ENCODE assay signal across 8 cellular contexts in the genomic region with DNA sequence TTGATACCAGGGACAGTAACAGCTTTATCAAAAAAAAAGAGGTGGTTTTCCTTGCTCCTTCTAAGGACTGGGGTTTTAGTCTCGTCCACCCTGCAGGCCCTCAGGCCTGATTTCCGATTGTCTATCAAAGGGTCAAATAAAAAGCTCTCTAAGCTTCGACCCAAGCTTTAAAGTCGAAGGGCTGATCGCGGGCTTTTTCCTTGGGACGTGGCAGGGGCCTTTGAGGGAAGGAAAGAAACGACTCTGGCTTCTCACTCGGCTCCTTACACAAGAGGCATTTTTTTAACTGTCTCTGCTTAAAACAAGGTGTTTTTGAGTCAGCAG. TPM values are rescaled to one million over a fixed set of nuclear protein-coding genes. Genes with fewer than 3 reads are reported as not detected.
DNase-seq lines count a peak whose midpoint lies in the region; ATAC-seq and TF ChIP-seq lines count a peak whose summit lies in the region.

No MANE protein-coding gene starts in this region.

- peak overlapping the region; percentile 97 to 100 (median 98) for H3K27ac ChIP-seq in upper lobe of left lung

- no peak for DNase-seq in activated naive CD4-positive, alpha-beta T cell treated with anti-CD3 and anti-CD28 coated beads, Interleukin-2, amount 10 ng/mL, durations not matched to agents 7 days and 5 days
- no peak for DNase-seq in activated naive CD4-positive, alpha-beta T cell treated with Interleukin-2 at 50 U/mL for 16 hours
- DNase-seq in adipocyte (ENCODE audit: low read depth) (no peak), lower leg skin (ENCODE audit: low spot score in 2 of 2) (no peak), upper lobe of left lung (no peak), head of caudate nucleus (no peak)

- peaks cover 26% of the 10 kb centered on the region for H3K4me1 Mint-ChIP-seq in activated naive CD4-positive, alpha-beta T cell treated with anti-CD3 and anti-CD28 coated beads, Interleukin-2, amount 10 ng/mL, durations not matched to agents 7 days and 5 days

- no peak for TF ChIP-seq EP300 in upper lobe of left lung (IDR thresholded peaks at IDR 0.05)

- H3K9me3 Mint-ChIP-seq in activated naive CD4-positive, alpha-beta T cell treated with anti-CD3 and anti-CD28 coated beads, Interleukin-2, amount 10 ng/mL, durations not matched to agents 7 days and 5 days = no peaks in the 10 kb centered on the region

- H3K4me1 ChIP-seq in adipocyte (ENCODE audit: control insufficient read depth, insufficient read depth, low read length) (peaks cover 9% of the 10 kb centered on the region), upper lobe of left lung (peaks cover 22 to 42% (median 34%) of the 10 kb centered on the region in 4 donors)

- H3K4me3 ChIP-seq in adipocyte (ENCODE audit: low read length) (peak overlapping the region; percentile 96), lower leg skin (ENCODE audit: low read depth, poor library complexity, severe bottlenecking) (peak overlapping the region; percentile 99), upper lobe of left lung (peak overlapping the region; percentile 75 to 100 (median 92))

- ATAC-seq in upper lobe of left lung (ENCODE audit: low FRiP score in 2 of 2) (no peak), HG03520 (IDR thresholded peaks at IDR 0.05; ENCODE audit: unreplicated experiment) (no peak), HG03439 (IDR thresholded peaks at IDR 0.05; ENCODE audit: unreplicated experiment) (no peak)

- H3K27me3 ChIP-seq in adipocyte (replicated peaks; ENCODE audit: control insufficient read depth, insufficient read depth, low read length) (no peaks in the 10 kb centered on the region), upper lobe of left lung (no peaks in the 10 kb centered on the region)

- peak overlapping the region; percentile 87 for H3K4me3 Mint-ChIP-seq in activated naive CD4-positive, alpha-beta T cell treated with anti-CD3 and anti-CD28 coated beads, Interleukin-2, amount 10 ng/mL, durations not matched to agents 7 days and 5 days

- 1 to 3% methylated on average over 9 of the region's 9 CpGs for WGBS in lower leg skin, 2 donors
- whole genome bisulfite sequencing in upper lobe of left lung, 2 donors = 1 to 2% methylated on average over 8 to 9 of the region's 9 CpGs

- peak overlapping the region; percentile 98 for H3K27ac Mint-ChIP-seq in activated naive CD4-positive, alpha-beta T cell treated with anti-CD3 and anti-CD28 coated beads, Interleukin-2, amount 10 ng/mL, durations not matched to agents 7 days and 5 days

- CTCF ChIA-PET in activated naive CD4-positive, alpha-beta T cell treated with anti-CD3 and anti-CD28 coated beads, Interleukin-2, amount 10 ng/mL, durations not matched to agents 7 days and 5 days (lab: Charles Lee) = interaction anchor here (1.2 kb wide), 1 partner anchor 167 kb away, joined by 4 read pairs; no protein-coding TSS in a partner anchor

- H3K9ac ChIP-seq in adipocyte (ENCODE audit: low read length) = peak overlapping the region; percentile 94

- TF ChIP-seq POLR2A in lower leg skin (IDR thresholded peaks at IDR 0.05) = no peak
- no peak for TF ChIP-seq POLR2A in upper lobe of left lung (IDR thresholded peaks at IDR 0.05)

- no peaks in the 10 kb centered on the region for H3K9me3 ChIP-seq in adipocyte (ENCODE audit: control insufficient read depth, low read length)
- H3K9me3 ChIP-seq in upper lobe of left lung = no peaks in the 10 kb centered on the region

- H3K27me3 Mint-ChIP-seq in activated naive CD4-positive, alpha-beta T cell treated with anti-CD3 and anti-CD28 coated beads, Interleukin-2, amount 10 ng/mL, durations not matched to agents 7 days and 5 days = peaks cover 4% of the 10 kb centered on the region

- TF ChIP-seq CTCF in lower leg skin (IDR thresholded peaks at IDR 0.05) = no peak
- no peak for TF ChIP-seq CTCF in upper lobe of left lung (IDR thresholded peaks at IDR 0.05)

- intact Hi-C loops in lower leg skin (cut with DNase I; ENCODE audit: low total_unique reads) (no loop called here), head of caudate nucleus (cut with DNase I) (no loop called here)

- no peaks in the 10 kb centered on the region for H3K36me3 ChIP-seq in adipocyte (ENCODE audit: control insufficient read depth, insufficient read depth, low read length, severe bottlenecking)
- H3K36me3 ChIP-seq in upper lobe of left lung = no peaks in the 10 kb centered on the region

- H3K36me3 Mint-ChIP-seq in activated naive CD4-positive, alpha-beta T cell treated with anti-CD3 and anti-CD28 coated beads, Interleukin-2, amount 10 ng/mL, durations not matched to agents 7 days and 5 days = peaks cover 1% of the 10 kb centered on the region

RNA-seq across cellular contexts. Expression of a gene that starts 0.4 kb away (rescaled TPM):
- total RNA-seq in lower leg skin = 100 to 1,000 TPM in 2 of 4 donors, 10 to 100 TPM in 2; 58.7 to 132 (median 103) TPM
- total RNA-seq in upper lobe of left lung = 100 to 1,000 TPM in 3 of 6 donors, 10 to 100 TPM in 3; 63.5 to 181 (median 104) TPM
